In genomic region chr19:39996218-39996810, GRCh38 we compare ENCODE assay signal across 8 cellular contexts. TPM values are rescaled to one million over a fixed set of nuclear protein-coding genes. Genes with fewer than 3 reads are reported as not detected.
A peak's percentile ranks its signal among the peaks of the same experiment; 100 is the strongest.
DNase-seq lines count a peak whose midpoint lies in the region; ATAC-seq and TF ChIP-seq lines count a peak whose summit lies in the region.

No MANE protein-coding gene starts in this region.

- peak; percentile 13 for ATAC-seq in GM21390 (IDR thresholded peaks at IDR 0.05; ENCODE audit: unreplicated experiment)

- peak overlapping the region; percentile 74 for H3K9ac ChIP-seq in KMS-11
- H3K9ac ChIP-seq in mucosa of stomach (ENCODE audit: low read length) = peak overlapping the region; percentile 82

- H3K79me2 ChIP-seq in KMS-11 (ENCODE audit: insufficient read depth, low read depth) = peaks cover 18% of the 10 kb centered on the region; the same call in 1 of the 2 replicates

- H3K4me3 ChIP-seq in KMS-11 (IDR thresholded peaks at IDR 0.05; ENCODE audit: insufficient read depth, low read depth, low read length) (peak overlapping the region; percentile 68), mucosa of stomach (ENCODE audit: low read length) (peak overlapping the region; percentile 97), tibial nerve (peak overlapping the region; percentile 42 to 90 (median 64))

- no peaks in the 10 kb centered on the region for H4K20me1 ChIP-seq in KMS-11 (ENCODE audit: insufficient read depth)

- no peaks in the 10 kb centered on the region; the same call in 1 of the 2 replicates for H3K36me3 ChIP-seq in KMS-11 (ENCODE audit: insufficient read depth)
- no peaks in the 10 kb centered on the region for H3K36me3 ChIP-seq in mucosa of stomach (ENCODE audit: control insufficient read depth, insufficient read depth, low read length)
- H3K36me3 ChIP-seq in tibial nerve = peaks cover 0 to 25% (median 0%) of the 10 kb centered on the region in 3 donors

- DNase-seq in DMS79 treated with DMSO at 0.1 percent for 48 hours (lab: John Stamatoyannopoulos, UW) = peak; percentile 62
- DNase-seq in epithelial cell of prostate (ENCODE audit: low read depth, low spot score) = peak; percentile 37
- DNase-seq in tibial nerve (ENCODE audit: low spot score in 2 of 2) = no peak
- no peak for DNase-seq in amniotic stem cell (lab: John Stamatoyannopoulos, UW)

- H3K4me2 ChIP-seq in KMS-11 = peak overlapping the region; percentile 95

- peaks cover 15% of the 10 kb centered on the region for H3K4me1 ChIP-seq in KMS-11 (ENCODE audit: low read depth, poor library complexity, severe bottlenecking)
- H3K4me1 ChIP-seq in mucosa of stomach (ENCODE audit: control insufficient read depth, insufficient read depth, low read length) = peaks cover 10% of the 10 kb centered on the region
- H3K4me1 ChIP-seq in tibial nerve = peaks cover 0 to 19% (median 0%) of the 10 kb centered on the region in 4 donors

- no peak for TF ChIP-seq POLR2A in tibial nerve (IDR thresholded peaks at IDR 0.05)

- H3K27ac ChIP-seq in KMS-11 (peak overlapping the region; percentile 65), VCaP (peak overlapping the region; percentile 80), epithelial cell of prostate (peak overlapping the region; percentile 69), tibial nerve (peak overlapping the region; percentile 75 to 92 (median 90))

- TF ChIP-seq CTCF in KMS-11 (conservative IDR thresholded peaks at IDR 0.05; ENCODE audit: low read depth, low read length) (no peak), VCaP (conservative IDR thresholded peaks at IDR 0.05) (no peak), tibial nerve (IDR thresholded peaks at IDR 0.05) (no peak)

- H2AFZ ChIP-seq in KMS-11 (ENCODE audit: low read depth) = peak overlapping the region; percentile 99

- H3K9me3 ChIP-seq in mucosa of stomach (ENCODE audit: control insufficient read depth, low read length) = no peaks in the 10 kb centered on the region
- peaks cover 0 to 11% (median 0%) of the 10 kb centered on the region in 4 donors for H3K9me3 ChIP-seq in tibial nerve

- no peaks in the 10 kb centered on the region for H3K27me3 ChIP-seq in KMS-11 (ENCODE audit: insufficient read depth, low read depth)
- H3K27me3 ChIP-seq in mucosa of stomach (ENCODE audit: control insufficient read depth, insufficient read depth, low read length) = no peaks in the 10 kb centered on the region
- H3K27me3 ChIP-seq in tibial nerve = no peaks in the 10 kb centered on the region

- TF ChIP-seq EP300 in tibial nerve (IDR thresholded peaks at IDR 0.05) = no peak

- 9% methylated on average over 19 of the region's 19 CpGs for WGBS in tibial nerve, 2 donors

RNA-seq across cellular contexts. Expression of gene ZNF546, which starts 0.5 kb away (rescaled TPM):
- total RNA-seq in tibial nerve = 10 to 100 TPM in 2 of 4 donors, 1 to 10 TPM in 2; 4.2 to 13.3 (median 9.0) TPM

RNA-seq across cellular contexts. Expression of gene PSMC4, which starts 25.3 kb away (rescaled TPM):
- 10 to 100 TPM; 49.4 to 91.8 (median 69.5) TPM for total RNA-seq in tibial nerve

RNA-seq across cellular contexts. Expression of gene ZNF780B, which starts 59.7 kb away (rescaled TPM):
- 10 to 100 TPM; 14.6 to 33.9 (median 17.0) TPM for total RNA-seq in tibial nerve

Comparison
In these comparisons a context has a peak if more than half of its experiments do, and no peak if none do; other contexts are left out.
1. DNase-seq: peak in DMS79 treated with DMSO at 0.1 percent for 48 hours (single experiment) and epithelial cell of prostate (single experiment); none in tibial nerve (0 of 2) and amniotic stem cell (single experiment).
2. Peak in every context shown above with its lines, with median percentiles within 50 percentile points of each other: H3K27ac ChIP-seq and H3K4me3 ChIP-seq.